Comparison of ENCODE assay signal across 26 cellular contexts in genomic region chr9:80804873-80805272, GRCh38.
DNase-seq lines count a peak whose midpoint lies in the region; ATAC-seq, FAIRE-seq and TF ChIP-seq lines count a peak whose summit lies in the region.
"Had no signal": no experiment of that assay in that cellular context is flagged by ENCODE, and none has a peak within 500 bp of the region (broad histone marks: within the 10 kb centered on the region; RNA-seq: fewer than 3 reads in every experiment).

No MANE protein-coding gene starts in this region.

- H2AK9ac ChIP-seq in IMR-90 (replicated peaks; ENCODE audit: low read depth, low read length, poor library complexity): no peak overlapping the region

- ATAC-seq in HepG2: no peak
- ATAC-seq in right lobe of liver: no peak
- no peak for ATAC-seq in IMR-90 (ENCODE audit: low read depth)
- ATAC-seq in HG02571 (IDR thresholded peaks at IDR 0.05; ENCODE audit: unreplicated experiment): no peak
- ATAC-seq: GM12878 had no signal

- no peak for TF ChIP-seq RAD21 in HepG2 (CRISPR knock-in tag; IDR thresholded peaks at IDR 0.05)
- TF ChIP-seq RAD21 in IMR-90 (IDR thresholded peaks at IDR 0.05; ENCODE audit: low read length): no peak

- H4K91ac ChIP-seq in IMR-90 (ENCODE audit: insufficient read depth, low read depth, low read length): no peak overlapping the region

- H2AK5ac ChIP-seq in IMR-90 (ENCODE audit: low read depth, low read length): no peak overlapping the region

- peaks cover 6% of the 10 kb centered on the region for H3K36me3 Mint-ChIP-seq in nephron progenitor cell (ENCODE audit: low read depth)
- H3K36me3 Mint-ChIP-seq: CD14-positive monocyte; CD4-positive, alpha-beta memory T cell; CD4-positive, CD25-positive, alpha-beta regulatory T cell; CD8-positive, alpha-beta memory T cell had no signal

- no peak overlapping the region for H3K27ac ChIP-seq in HepG2 (ENCODE audit: extremely low read length, insufficient read depth, low read length)
- H3K27ac ChIP-seq in right lobe of liver: no peak overlapping the region
- no peak overlapping the region for H3K27ac ChIP-seq in IMR-90 (ENCODE audit: insufficient read depth, low read length)
- H3K27ac ChIP-seq: 22Rv1, BLaER1 had no signal

- dilution Hi-C loops in IMR-90 (cut with HindIII; ENCODE audit: low sequenced_read_pairs, unreplicated experiment): no loop called here

- H3K9me3 Mint-ChIP-seq in nephron progenitor cell: peaks cover 10% of the 10 kb centered on the region

- H2AFZ ChIP-seq in HepG2 (ENCODE audit: low read length) (no peak overlapping the region), IMR-90 (replicated peaks; ENCODE audit: low read length, poor library complexity) (no peak overlapping the region)

- H3K9me1 ChIP-seq in IMR-90 (ENCODE audit: insufficient read depth, low read length): no peaks in the 10 kb centered on the region

- no peak overlapping the region for H3K4me3 ChIP-seq in HepG2 (replicated peaks in 1 of 3; ENCODE audit: insufficient read depth in 1 of 3, low read depth in 2 of 3, low read length in 3 of 3)
- no peak overlapping the region for H3K4me3 ChIP-seq in right lobe of liver
- no peak overlapping the region for H3K4me3 ChIP-seq in IMR-90 (ENCODE audit: insufficient read depth, low read depth, low read length)
- H3K4me3 ChIP-seq: BLaER1, GM12878 had no signal

- no peak overlapping the region for H2BK120ac ChIP-seq in IMR-90 (ENCODE audit: low read depth, low read length)

- no peak overlapping the region for H4K8ac ChIP-seq in IMR-90 (ENCODE audit: low read depth in 2 of 2, low read length in 2 of 2)

- no peak overlapping the region for H3K14ac ChIP-seq in IMR-90 (replicated peaks; ENCODE audit: low read depth, low read length)

- no peak overlapping the region for H3K4me2 ChIP-seq in HepG2 (ENCODE audit: low read depth, low read length)
- H3K4me2 ChIP-seq in IMR-90 (ENCODE audit: low read depth, low read length): no peak overlapping the region
- H3K4me2 ChIP-seq: BLaER1 had no signal

- no peak overlapping the region for H2BK20ac ChIP-seq in IMR-90 (ENCODE audit: low read depth, low read length)

- no peak overlapping the region for H3K23ac ChIP-seq in IMR-90 (ENCODE audit: low read depth, low read length)

- FAIRE-seq in HepG2 (lab: Jason Lieb, UNC): no peak
- FAIRE-seq: GM12878, GM12892, GM19239 had no signal

- TF ChIP-seq EP300 in HepG2 (IDR thresholded peaks at IDR 0.05; ENCODE audit: low read depth in 2 of 2, low read length in 2 of 2) (no peak), HepG2 (CRISPR knock-in tag; IDR thresholded peaks at IDR 0.05; ENCODE audit: borderline replicate concordance) (no peak)

- no peak overlapping the region for H4K5ac ChIP-seq in IMR-90 (ENCODE audit: low read depth, low read length)

- no peak overlapping the region for H3K56ac ChIP-seq in IMR-90 (ENCODE audit: extremely low read depth, insufficient read depth, low read length)

- CTCF ChIA-PET in HepG2 (lab: Yijun Ruan, JAX; ENCODE audit: low intra/inter-chr PET ratio, low total read pairs) (no interaction called here), IMR-90 (lab: Yijun Ruan, JAX) (no interaction called here)

- no peak overlapping the region for H3K18ac ChIP-seq in IMR-90 (ENCODE audit: low read depth, low read length)

- in situ Hi-C loops in HepG2 (cut with HindIII; ENCODE audit: extremely low pct_ligation_motif_present, low pct_unique_long_range_greater_than_20kb) (no loop called here), IMR-90 (cut with MboI; ENCODE audit: low sequenced_read_pairs) (no loop called here)

- H4K20me1 ChIP-seq in HepG2 (ENCODE audit: insufficient read depth, low read length) (no peaks in the 10 kb centered on the region), IMR-90 (ENCODE audit: insufficient read depth, low read length) (no peaks in the 10 kb centered on the region)
- H4K20me1 ChIP-seq: BLaER1 had no signal

- no peaks in the 10 kb centered on the region for H3K36me3 ChIP-seq in HepG2 (replicated peaks in 1 of 2; ENCODE audit: control insufficient read depth in 1 of 2, insufficient read depth in 2 of 2, low read length in 2 of 2)
- no peaks in the 10 kb centered on the region for H3K36me3 ChIP-seq in right lobe of liver
- no peaks in the 10 kb centered on the region for H3K36me3 ChIP-seq in IMR-90 (ENCODE audit: control insufficient read depth, insufficient read depth, low read length)
- H3K36me3 ChIP-seq: BE2C, BLaER1 had no signal

- DNase-seq in HepG2 (ENCODE audit: low spot score) (no peak), right lobe of liver (no peak), IMR-90 (no peak), nephron progenitor cell (no peak)
- no peak for DNase-seq in activated CD4-positive, alpha-beta T cell treated with anti-CD3 and anti-CD28 coated beads for 1 hour
- DNase-seq: ACHN; BE2C; C1 segment of cervical spinal cord; CD4-positive, alpha-beta memory T cell; CD4-positive, CD25-positive, alpha-beta regulatory T cell; CD8-positive, alpha-beta memory T cell; COR-L47; DMS 273 treated with DMSO at 0.1 percent for 48 hours; DMS153; DMS53; DMS79; DND-41; EL; GDM1 had no signal

- H3K27me3 ChIP-seq in HepG2 (ENCODE audit: control insufficient read depth in 1 of 2, insufficient read depth in 2 of 2, low read length in 2 of 2) (no peaks in the 10 kb centered on the region), right lobe of liver (no peaks in the 10 kb centered on the region), IMR-90 (ENCODE audit: control insufficient read depth, insufficient read depth, low read length) (no peaks in the 10 kb centered on the region)
- H3K27me3 ChIP-seq: BE2C, BLaER1 had no signal

- H3K27me3 Mint-ChIP-seq in nephron progenitor cell (ENCODE audit: low read depth, poor library complexity): no peaks in the 10 kb centered on the region
- H3K27me3 Mint-ChIP-seq: CD4-positive, alpha-beta memory T cell; CD4-positive, CD25-positive, alpha-beta regulatory T cell; CD8-positive, alpha-beta memory T cell had no signal

- H3K9me3 ChIP-seq in HepG2 (ENCODE audit: low read length) (no peaks in the 10 kb centered on the region), right lobe of liver (no peaks in the 10 kb centered on the region), IMR-90 (ENCODE audit: control insufficient read depth, insufficient read depth, low read length) (0 out of 2 replicates have a peak, but pooled peaks cover 2% of the 10 kb centered on the region)
- H3K9me3 ChIP-seq: BE2C, BLaER1 had no signal

- H3K4me1 ChIP-seq in HepG2 (ENCODE audit: insufficient read depth, low read length) (no peaks in the 10 kb centered on the region), right lobe of liver (no peaks in the 10 kb centered on the region), IMR-90 (ENCODE audit: control insufficient read depth, insufficient read depth, low read length) (peaks cover 3% of the 10 kb centered on the region; the same call in 1 of the 2 replicates)
- H3K4me1 ChIP-seq: BE2C, BLaER1 had no signal

- H3K79me1 ChIP-seq in IMR-90 (ENCODE audit: low read depth in 1 of 2, low read length in 2 of 2): no peaks in the 10 kb centered on the region

- H2BK15ac ChIP-seq in IMR-90 (ENCODE audit: low read depth, low read length): no peak overlapping the region

- H3K79me2 ChIP-seq in HepG2 (ENCODE audit: insufficient read depth, low read length): no peaks in the 10 kb centered on the region

- H3K4ac ChIP-seq in IMR-90 (ENCODE audit: low read depth, low read length): no peak overlapping the region

- no peak overlapping the region for H3K4me3 Mint-ChIP-seq in nephron progenitor cell
- H3K4me3 Mint-ChIP-seq: CD14-positive monocyte; CD4-positive, alpha-beta memory T cell; CD4-positive, CD25-positive, alpha-beta regulatory T cell; CD8-positive, alpha-beta memory T cell had no signal

- H2BK5ac ChIP-seq in IMR-90 (ENCODE audit: low read depth, low read length, poor library complexity, severe bottlenecking): no peak overlapping the region

- POLR2A ChIA-PET in HepG2 (lab: Yijun Ruan, JAX): no interaction called here
- POLR2A ChIA-PET in IMR-90 (lab: Charles Lee; ENCODE audit: unreplicated experiment): no interaction called here

- peak overlapping the region; percentile 43 for H3K27ac Mint-ChIP-seq in nephron progenitor cell
- H3K27ac Mint-ChIP-seq: CD14-positive monocyte; CD4-positive, alpha-beta memory T cell; CD4-positive, CD25-positive, alpha-beta regulatory T cell; CD8-positive, alpha-beta memory T cell had no signal

- TF ChIP-seq CTCF in HepG2 (CRISPR knock-in tag; IDR thresholded peaks at IDR 0.05): no peak
- TF ChIP-seq CTCF in right lobe of liver (IDR thresholded peaks at IDR 0.05): no peak
- TF ChIP-seq CTCF in IMR-90 (conservative IDR thresholded peaks at IDR 0.05; ENCODE audit: low read depth, low read length): no peak
- TF ChIP-seq CTCF in nephron progenitor cell (IDR thresholded peaks at IDR 0.05): no peak

- TF ChIP-seq POLR2A in HepG2 (IDR thresholded peaks at IDR 0.05; ENCODE audit: insufficient read depth in 1 of 2, low read depth in 2 of 2, low read length in 2 of 2) (no peak), right lobe of liver (IDR thresholded peaks at IDR 0.05) (no peak), IMR-90 (IDR thresholded peaks at IDR 0.05; ENCODE audit: low read depth, low read length) (no peak)

- BruUV-seq in HepG2 (replicated peaks; lab: Mats Ljungman, UMichigan) (no TSS peak), IMR-90 (replicated peaks; lab: Mats Ljungman, UMichigan) (no TSS peak)

- intact Hi-C loops in HepG2 (cut with micrococcal nuclease; ENCODE audit: unreplicated experiment): no loop called here
- intact Hi-C loops in right lobe of liver (cut with DNase I): no loop called here
- intact Hi-C loops in IMR-90 (cut with micrococcal nuclease): no loop called here

- H3K9ac ChIP-seq in HepG2 (ENCODE audit: insufficient read depth, low read depth, low read length) (no peak overlapping the region), IMR-90 (ENCODE audit: low read depth, low read length) (no peak overlapping the region)
- H3K9ac ChIP-seq: BLaER1 had no signal

- H3K4me1 Mint-ChIP-seq in nephron progenitor cell: no peaks in the 10 kb centered on the region
- H3K4me1 Mint-ChIP-seq: CD14-positive monocyte; CD4-positive, alpha-beta memory T cell; CD4-positive, CD25-positive, alpha-beta regulatory T cell; CD8-positive, alpha-beta memory T cell had no signal

TF ChIP-seq in IMR-90, 13 proteins besides CTCF, POLR2A, EP300 and RAD21:
- TF ChIP-seq MAFK (IDR thresholded peaks at IDR 0.05; ENCODE audit: low read depth, low read length): peak; percentile 51
- TF ChIP-seq CHD1 (IDR thresholded peaks at IDR 0.05; ENCODE audit: low read depth, low read length): no peak
